2 cellular contexts compared by ENCODE assay signal in the genomic region with DNA sequence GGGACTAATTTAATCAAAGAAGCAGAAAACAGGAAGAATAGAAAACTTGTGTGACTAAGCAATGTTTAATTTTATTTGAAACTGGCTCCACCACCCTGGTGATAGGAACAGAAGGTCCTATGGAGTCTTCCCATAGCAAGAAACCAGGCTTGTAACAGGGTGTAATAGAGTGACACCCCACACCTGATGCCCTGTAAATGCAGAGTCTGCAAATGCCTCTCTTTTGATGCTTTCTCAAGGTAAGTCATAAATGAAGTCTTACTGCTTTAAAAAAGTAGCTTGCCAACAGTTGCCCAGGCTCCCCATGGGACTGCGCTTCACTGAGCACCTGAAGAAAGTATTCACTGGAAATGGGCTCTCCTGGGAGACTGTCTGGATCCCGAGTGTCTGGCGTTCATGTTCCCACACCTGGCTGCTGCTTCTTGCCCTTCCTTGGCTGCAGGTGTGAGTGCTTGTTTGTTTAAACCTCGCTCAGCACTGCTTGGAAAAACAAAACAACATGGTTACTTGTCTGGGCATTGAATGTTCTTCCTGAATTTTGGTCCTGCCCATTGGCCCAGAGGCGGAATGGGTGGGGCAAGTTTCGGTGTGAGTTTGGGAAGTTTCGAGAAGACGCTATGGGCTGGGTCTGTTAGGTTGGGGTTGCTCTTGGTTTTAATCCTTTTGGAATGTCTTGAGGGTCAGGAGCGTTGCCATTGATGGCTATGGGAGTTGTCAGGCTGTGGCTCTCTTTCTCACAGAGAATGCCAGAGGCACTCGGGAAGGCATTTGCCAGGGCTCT.
TF ChIP-seq lines count a peak whose summit lies in the region.

No MANE protein-coding gene starts in this region.

TF ChIP-seq in A549, 52 proteins besides CTCF, POLR2A, EP300 and RAD21 (continued from another document):
- TF ChIP-seq, protein P1, sequence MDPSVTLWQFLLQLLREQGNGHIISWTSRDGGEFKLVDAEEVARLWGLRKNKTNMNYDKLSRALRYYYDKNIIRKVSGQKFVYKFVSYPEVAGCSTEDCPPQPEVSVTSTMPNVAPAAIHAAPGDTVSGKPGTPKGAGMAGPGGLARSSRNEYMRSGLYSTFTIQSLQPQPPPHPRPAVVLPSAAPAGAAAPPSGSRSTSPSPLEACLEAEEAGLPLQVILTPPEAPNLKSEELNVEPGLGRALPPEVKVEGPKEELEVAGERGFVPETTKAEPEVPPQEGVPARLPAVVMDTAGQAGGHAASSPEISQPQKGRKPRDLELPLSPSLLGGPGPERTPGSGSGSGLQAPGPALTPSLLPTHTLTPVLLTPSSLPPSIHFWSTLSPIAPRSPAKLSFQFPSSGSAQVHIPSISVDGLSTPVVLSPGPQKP (IDR thresholded peaks at IDR 0.05; ENCODE audit: low read depth, low read length), result no peak
- TF ChIP-seq POLR2AphosphoS2 (conservative IDR thresholded peaks at IDR 0.05; ENCODE audit: low read length) (no peak), ZC3H11A (IDR thresholded peaks at IDR 0.05) (no peak), HEYL (CRISPR knock-in tag; IDR thresholded peaks at IDR 0.05) (no peak), ZFP36 (IDR thresholded peaks at IDR 0.05; ENCODE audit: borderline replicate concordance, partially characterized antibody) (no peak), RCOR1 (IDR thresholded peaks at IDR 0.05; ENCODE audit: low read depth, low read length) (no peak), HOXA7 (CRISPR knock-in tag; IDR thresholded peaks at IDR 0.05) (no peak)
TF ChIP-seq in A549: peak in this region for 0.

TF ChIP-seq in HCT116, 20 proteins besides CTCF, POLR2A, EP300 and RAD21 (continued from another document):
- TF ChIP-seq, protein P2, sequence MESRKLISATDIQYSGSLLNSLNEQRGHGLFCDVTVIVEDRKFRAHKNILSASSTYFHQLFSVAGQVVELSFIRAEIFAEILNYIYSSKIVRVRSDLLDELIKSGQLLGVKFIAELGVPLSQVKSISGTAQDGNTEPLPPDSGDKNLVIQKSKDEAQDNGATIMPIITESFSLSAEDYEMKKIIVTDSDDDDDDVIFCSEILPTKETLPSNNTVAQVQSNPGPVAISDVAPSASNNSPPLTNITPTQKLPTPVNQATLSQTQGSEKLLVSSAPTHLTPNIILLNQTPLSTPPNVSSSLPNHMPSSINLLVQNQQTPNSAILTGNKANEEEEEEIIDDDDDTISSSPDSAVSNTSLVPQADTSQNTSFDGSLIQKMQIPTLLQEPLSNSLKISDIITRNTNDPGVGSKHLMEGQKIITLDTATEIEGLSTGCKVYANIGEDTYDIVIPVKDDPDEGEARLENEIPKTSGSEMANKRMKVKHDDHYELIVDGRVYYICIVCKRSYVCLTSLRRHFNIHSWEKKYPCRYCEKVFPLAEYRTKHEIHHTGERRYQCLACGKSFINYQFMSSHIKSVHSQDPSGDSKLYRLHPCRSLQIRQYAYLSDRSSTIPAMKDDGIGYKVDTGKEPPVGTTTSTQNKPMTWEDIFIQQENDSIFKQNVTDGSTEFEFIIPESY (IDR thresholded peaks at IDR 0.05; ENCODE audit: extremely low read depth, insufficient replicate concordance, low read length), result no peak
- no peak for TF ChIP-seq POLR2AphosphoS5 (IDR thresholded peaks at IDR 0.05; ENCODE audit: low read depth, low read length)
- no peak for TF ChIP-seq EZH2phosphoT487 (IDR thresholded peaks at IDR 0.05; ENCODE audit: borderline replicate concordance)
- TF ChIP-seq, protein P3, sequence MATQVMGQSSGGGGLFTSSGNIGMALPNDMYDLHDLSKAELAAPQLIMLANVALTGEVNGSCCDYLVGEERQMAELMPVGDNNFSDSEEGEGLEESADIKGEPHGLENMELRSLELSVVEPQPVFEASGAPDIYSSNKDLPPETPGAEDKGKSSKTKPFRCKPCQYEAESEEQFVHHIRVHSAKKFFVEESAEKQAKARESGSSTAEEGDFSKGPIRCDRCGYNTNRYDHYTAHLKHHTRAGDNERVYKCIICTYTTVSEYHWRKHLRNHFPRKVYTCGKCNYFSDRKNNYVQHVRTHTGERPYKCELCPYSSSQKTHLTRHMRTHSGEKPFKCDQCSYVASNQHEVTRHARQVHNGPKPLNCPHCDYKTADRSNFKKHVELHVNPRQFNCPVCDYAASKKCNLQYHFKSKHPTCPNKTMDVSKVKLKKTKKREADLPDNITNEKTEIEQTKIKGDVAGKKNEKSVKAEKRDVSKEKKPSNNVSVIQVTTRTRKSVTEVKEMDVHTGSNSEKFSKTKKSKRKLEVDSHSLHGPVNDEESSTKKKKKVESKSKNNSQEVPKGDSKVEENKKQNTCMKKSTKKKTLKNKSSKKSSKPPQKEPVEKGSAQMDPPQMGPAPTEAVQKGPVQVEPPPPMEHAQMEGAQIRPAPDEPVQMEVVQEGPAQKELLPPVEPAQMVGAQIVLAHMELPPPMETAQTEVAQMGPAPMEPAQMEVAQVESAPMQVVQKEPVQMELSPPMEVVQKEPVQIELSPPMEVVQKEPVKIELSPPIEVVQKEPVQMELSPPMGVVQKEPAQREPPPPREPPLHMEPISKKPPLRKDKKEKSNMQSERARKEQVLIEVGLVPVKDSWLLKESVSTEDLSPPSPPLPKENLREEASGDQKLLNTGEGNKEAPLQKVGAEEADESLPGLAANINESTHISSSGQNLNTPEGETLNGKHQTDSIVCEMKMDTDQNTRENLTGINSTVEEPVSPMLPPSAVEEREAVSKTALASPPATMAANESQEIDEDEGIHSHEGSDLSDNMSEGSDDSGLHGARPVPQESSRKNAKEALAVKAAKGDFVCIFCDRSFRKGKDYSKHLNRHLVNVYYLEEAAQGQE (IDR thresholded peaks at IDR 0.05; ENCODE audit: low read depth), result no peak
- no peak for TF ChIP-seq ELF1 (IDR thresholded peaks at IDR 0.05; ENCODE audit: borderline replicate concordance, low read depth)
- no peak for TF ChIP-seq SRF (IDR thresholded peaks at IDR 0.05; ENCODE audit: low read depth)
- TF ChIP-seq JUND (IDR thresholded peaks at IDR 0.05), result no peak
- no peak for TF ChIP-seq EZH2 (IDR thresholded peaks at IDR 0.05)
